1 cellular context compared by ENCODE assay signal in the genomic region with DNA sequence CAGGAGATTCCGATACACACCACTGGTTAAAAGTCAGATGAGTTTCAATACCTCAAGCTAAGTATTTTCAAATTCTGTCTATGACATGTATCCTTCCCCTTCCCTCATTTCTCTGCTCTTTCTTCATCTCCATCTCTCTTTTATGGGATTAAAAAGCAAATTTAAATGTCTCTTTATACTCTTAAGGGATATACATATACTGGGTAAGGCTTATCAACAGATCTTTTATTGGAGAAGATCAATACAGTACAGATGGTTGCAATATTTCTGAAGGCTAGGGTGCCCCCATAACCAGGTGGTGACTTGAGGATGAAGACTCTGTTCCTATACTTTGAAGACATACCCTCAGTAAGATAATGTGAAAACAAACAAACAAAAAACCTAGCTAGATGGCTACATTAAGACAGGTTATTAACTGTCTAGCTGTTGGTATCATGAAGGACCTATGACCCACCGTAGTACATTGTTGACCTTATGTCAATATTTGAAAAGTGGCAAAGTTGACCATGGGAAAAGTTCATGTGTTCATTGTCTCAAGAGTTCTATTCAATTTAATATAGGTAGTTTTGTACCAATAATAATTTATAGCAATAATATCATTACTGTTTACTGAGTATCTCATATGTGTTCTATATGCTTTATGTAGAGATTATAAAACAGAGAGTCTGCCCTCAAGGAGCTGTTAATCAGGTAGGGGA.
TF ChIP-seq lines count a peak whose summit lies in the region.

No MANE protein-coding gene starts in this region.

TF ChIP-seq in HepG2, 621 proteins besides CTCF, POLR2A, EP300 and RAD21 (continued from another document and continues in another):
- TF ChIP-seq, protein P1, sequence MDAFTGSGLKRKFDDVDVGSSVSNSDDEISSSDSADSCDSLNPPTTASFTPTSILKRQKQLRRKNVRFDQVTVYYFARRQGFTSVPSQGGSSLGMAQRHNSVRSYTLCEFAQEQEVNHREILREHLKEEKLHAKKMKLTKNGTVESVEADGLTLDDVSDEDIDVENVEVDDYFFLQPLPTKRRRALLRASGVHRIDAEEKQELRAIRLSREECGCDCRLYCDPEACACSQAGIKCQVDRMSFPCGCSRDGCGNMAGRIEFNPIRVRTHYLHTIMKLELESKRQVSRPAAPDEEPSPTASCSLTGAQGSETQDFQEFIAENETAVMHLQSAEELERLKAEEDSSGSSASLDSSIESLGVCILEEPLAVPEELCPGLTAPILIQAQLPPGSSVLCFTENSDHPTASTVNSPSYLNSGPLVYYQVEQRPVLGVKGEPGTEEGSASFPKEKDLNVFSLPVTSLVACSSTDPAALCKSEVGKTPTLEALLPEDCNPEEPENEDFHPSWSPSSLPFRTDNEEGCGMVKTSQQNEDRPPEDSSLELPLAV (CRISPR knock-in tag; conservative IDR thresholded peaks at IDR 0.05; ENCODE audit: low read depth): no peak
- TF ChIP-seq KLF12 (CRISPR knock-in tag; IDR thresholded peaks at IDR 0.05; ENCODE audit: borderline replicate concordance) (no peak), ZNF331 (CRISPR knock-in tag; IDR thresholded peaks at IDR 0.05) (peak; percentile 51; the same call in 1 of the 2 replicates), ZNF713 (CRISPR knock-in tag; IDR thresholded peaks at IDR 0.05) (no peak), ZNF552 (CRISPR knock-in tag; IDR thresholded peaks at IDR 0.05; ENCODE audit: borderline replicate concordance) (no peak), ZKSCAN1 (IDR thresholded peaks at IDR 0.05; ENCODE audit: low read length) (no peak), ZNF790 (CRISPR knock-in tag; IDR thresholded peaks at IDR 0.05; ENCODE audit: borderline replicate concordance) (no peak), SALL2 (CRISPR knock-in tag; IDR thresholded peaks at IDR 0.05) (no peak), ELF3 (CRISPR knock-in tag; IDR thresholded peaks at IDR 0.05) (no peak), TCF7L2 (IDR thresholded peaks at IDR 0.05; ENCODE audit: low read depth, low read length) (no peak), SMC3 (IDR thresholded peaks at IDR 0.05; ENCODE audit: low read length) (no peak), ZNF264 (CRISPR knock-in tag; IDR thresholded peaks at IDR 0.05) (no peak), NCOA2 (CRISPR knock-in tag; IDR thresholded peaks at IDR 0.05) (peak; percentile 60; the same call in 1 of the 2 replicates), ZNF550 (CRISPR knock-in tag; IDR thresholded peaks at IDR 0.05; ENCODE audit: borderline replicate concordance) (no peak), ZNF564 (CRISPR knock-in tag; IDR thresholded peaks at IDR 0.05) (no peak), ATAD3A (CRISPR knock-in tag; IDR thresholded peaks at IDR 0.05) (no peak), ZNF788 (CRISPR knock-in tag; IDR thresholded peaks at IDR 0.05; ENCODE audit: borderline replicate concordance) (no peak), ZNF30 (CRISPR knock-in tag; IDR thresholded peaks at IDR 0.05) (no peak), HNRNPL (IDR thresholded peaks at IDR 0.05; ENCODE audit: low read depth, low read length) (no peak), PAX8 (CRISPR knock-in tag; IDR thresholded peaks at IDR 0.05; ENCODE audit: borderline replicate concordance) (no peak), POGZ (CRISPR knock-in tag; IDR thresholded peaks at IDR 0.05) (peak; percentile 75), SMYD3 (CRISPR knock-in tag; IDR thresholded peaks at IDR 0.05) (no peak), TAF15 (IDR thresholded peaks at IDR 0.05; ENCODE audit: low read depth, low read length, poor library complexity, severe bottlenecking) (no peak), MIXL1 (CRISPR knock-in tag; IDR thresholded peaks at IDR 0.05) (peak; percentile 33; the same call in 1 of the 2 replicates), ZNF644 (CRISPR knock-in tag; IDR thresholded peaks at IDR 0.05; ENCODE audit: low read depth) (peak; percentile 79), NFE2 (CRISPR knock-in tag; IDR thresholded peaks at IDR 0.05) (no peak), PLRG1 (conservative IDR thresholded peaks at IDR 0.05) (no peak), SRSF9 (IDR thresholded peaks at IDR 0.05; ENCODE audit: borderline replicate concordance, insufficient read depth, low read depth, low read length, poor library complexity, severe bottlenecking) (no peak), ARHGAP35 (CRISPR knock-in tag; IDR thresholded peaks at IDR 0.05; ENCODE audit: borderline replicate concordance) (no peak), ZNF652 (CRISPR knock-in tag; IDR thresholded peaks at IDR 0.05; ENCODE audit: borderline replicate concordance, low read depth) (no peak), ELF4 (CRISPR knock-in tag; IDR thresholded peaks at IDR 0.05; ENCODE audit: borderline replicate concordance) (no peak), FOXO1 (CRISPR knock-in tag; IDR thresholded peaks at IDR 0.05) (no peak; the same call in 1 of the 2 replicates), NR2F6 (IDR thresholded peaks at IDR 0.05) (peak; percentile 93), NR2F6 (CRISPR knock-in tag; IDR thresholded peaks at IDR 0.05) (peak; percentile 88), KLF13 (CRISPR knock-in tag; IDR thresholded peaks at IDR 0.05) (no peak), SIN3A (IDR thresholded peaks at IDR 0.05; ENCODE audit: borderline replicate concordance, low read depth, low read length) (no peak), HNF4A (CRISPR knock-in tag; IDR thresholded peaks at IDR 0.05) (peak; percentile 27; the same call in 1 of the 2 replicates), YEATS4 (CRISPR knock-in tag; IDR thresholded peaks at IDR 0.05; ENCODE audit: borderline replicate concordance) (no peak), ZSCAN20 (CRISPR knock-in tag; IDR thresholded peaks at IDR 0.05; ENCODE audit: borderline replicate concordance) (no peak), CCAR2 (optimal IDR thresholded peaks at IDR 0.05; ENCODE audit: low read depth, low read length) (no peak), HMG20B (CRISPR knock-in tag; conservative IDR thresholded peaks at IDR 0.05) (no peak), SOX13 (IDR thresholded peaks at IDR 0.05) (no peak), SOX13 (CRISPR knock-in tag; conservative IDR thresholded peaks at IDR 0.05 in 1 of 2, IDR thresholded peaks at IDR 0.05 in 1 of 2) (peak in 1 of 2 experiments; percentile 88; a peak in 2 of 4 replicates), ATF7-NPFF (CRISPR knock-in tag; IDR thresholded peaks at IDR 0.05; ENCODE audit: low read depth) (no peak), ZNF180 (CRISPR knock-in tag; IDR thresholded peaks at IDR 0.05; ENCODE audit: borderline replicate concordance, low read depth) (no peak), TMF1 (CRISPR knock-in tag; IDR thresholded peaks at IDR 0.05; ENCODE audit: low read depth) (no peak), ZNF343 (CRISPR knock-in tag; IDR thresholded peaks at IDR 0.05) (no peak), FOXK2 (IDR thresholded peaks at IDR 0.05) (no peak)
- TF ChIP-seq, protein P2, sequence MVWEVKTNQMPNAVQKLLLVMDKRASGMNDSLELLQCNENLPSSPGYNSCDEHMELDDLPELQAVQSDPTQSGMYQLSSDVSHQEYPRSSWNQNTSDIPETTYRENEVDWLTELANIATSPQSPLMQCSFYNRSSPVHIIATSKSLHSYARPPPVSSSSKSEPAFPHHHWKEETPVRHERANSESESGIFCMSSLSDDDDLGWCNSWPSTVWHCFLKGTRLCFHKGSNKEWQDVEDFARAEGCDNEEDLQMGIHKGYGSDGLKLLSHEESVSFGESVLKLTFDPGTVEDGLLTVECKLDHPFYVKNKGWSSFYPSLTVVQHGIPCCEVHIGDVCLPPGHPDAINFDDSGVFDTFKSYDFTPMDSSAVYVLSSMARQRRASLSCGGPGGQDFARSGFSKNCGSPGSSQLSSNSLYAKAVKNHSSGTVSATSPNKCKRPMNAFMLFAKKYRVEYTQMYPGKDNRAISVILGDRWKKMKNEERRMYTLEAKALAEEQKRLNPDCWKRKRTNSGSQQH (CRISPR knock-in tag; IDR thresholded peaks at IDR 0.05; ENCODE audit: low read depth): no peak
- TF ChIP-seq, protein P3, sequence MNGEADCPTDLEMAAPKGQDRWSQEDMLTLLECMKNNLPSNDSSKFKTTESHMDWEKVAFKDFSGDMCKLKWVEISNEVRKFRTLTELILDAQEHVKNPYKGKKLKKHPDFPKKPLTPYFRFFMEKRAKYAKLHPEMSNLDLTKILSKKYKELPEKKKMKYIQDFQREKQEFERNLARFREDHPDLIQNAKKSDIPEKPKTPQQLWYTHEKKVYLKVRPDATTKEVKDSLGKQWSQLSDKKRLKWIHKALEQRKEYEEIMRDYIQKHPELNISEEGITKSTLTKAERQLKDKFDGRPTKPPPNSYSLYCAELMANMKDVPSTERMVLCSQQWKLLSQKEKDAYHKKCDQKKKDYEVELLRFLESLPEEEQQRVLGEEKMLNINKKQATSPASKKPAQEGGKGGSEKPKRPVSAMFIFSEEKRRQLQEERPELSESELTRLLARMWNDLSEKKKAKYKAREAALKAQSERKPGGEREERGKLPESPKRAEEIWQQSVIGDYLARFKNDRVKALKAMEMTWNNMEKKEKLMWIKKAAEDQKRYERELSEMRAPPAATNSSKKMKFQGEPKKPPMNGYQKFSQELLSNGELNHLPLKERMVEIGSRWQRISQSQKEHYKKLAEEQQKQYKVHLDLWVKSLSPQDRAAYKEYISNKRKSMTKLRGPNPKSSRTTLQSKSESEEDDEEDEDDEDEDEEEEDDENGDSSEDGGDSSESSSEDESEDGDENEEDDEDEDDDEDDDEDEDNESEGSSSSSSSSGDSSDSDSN (CRISPR knock-in tag; IDR thresholded peaks at IDR 0.05): no peak
- TF ChIP-seq, protein P4, sequence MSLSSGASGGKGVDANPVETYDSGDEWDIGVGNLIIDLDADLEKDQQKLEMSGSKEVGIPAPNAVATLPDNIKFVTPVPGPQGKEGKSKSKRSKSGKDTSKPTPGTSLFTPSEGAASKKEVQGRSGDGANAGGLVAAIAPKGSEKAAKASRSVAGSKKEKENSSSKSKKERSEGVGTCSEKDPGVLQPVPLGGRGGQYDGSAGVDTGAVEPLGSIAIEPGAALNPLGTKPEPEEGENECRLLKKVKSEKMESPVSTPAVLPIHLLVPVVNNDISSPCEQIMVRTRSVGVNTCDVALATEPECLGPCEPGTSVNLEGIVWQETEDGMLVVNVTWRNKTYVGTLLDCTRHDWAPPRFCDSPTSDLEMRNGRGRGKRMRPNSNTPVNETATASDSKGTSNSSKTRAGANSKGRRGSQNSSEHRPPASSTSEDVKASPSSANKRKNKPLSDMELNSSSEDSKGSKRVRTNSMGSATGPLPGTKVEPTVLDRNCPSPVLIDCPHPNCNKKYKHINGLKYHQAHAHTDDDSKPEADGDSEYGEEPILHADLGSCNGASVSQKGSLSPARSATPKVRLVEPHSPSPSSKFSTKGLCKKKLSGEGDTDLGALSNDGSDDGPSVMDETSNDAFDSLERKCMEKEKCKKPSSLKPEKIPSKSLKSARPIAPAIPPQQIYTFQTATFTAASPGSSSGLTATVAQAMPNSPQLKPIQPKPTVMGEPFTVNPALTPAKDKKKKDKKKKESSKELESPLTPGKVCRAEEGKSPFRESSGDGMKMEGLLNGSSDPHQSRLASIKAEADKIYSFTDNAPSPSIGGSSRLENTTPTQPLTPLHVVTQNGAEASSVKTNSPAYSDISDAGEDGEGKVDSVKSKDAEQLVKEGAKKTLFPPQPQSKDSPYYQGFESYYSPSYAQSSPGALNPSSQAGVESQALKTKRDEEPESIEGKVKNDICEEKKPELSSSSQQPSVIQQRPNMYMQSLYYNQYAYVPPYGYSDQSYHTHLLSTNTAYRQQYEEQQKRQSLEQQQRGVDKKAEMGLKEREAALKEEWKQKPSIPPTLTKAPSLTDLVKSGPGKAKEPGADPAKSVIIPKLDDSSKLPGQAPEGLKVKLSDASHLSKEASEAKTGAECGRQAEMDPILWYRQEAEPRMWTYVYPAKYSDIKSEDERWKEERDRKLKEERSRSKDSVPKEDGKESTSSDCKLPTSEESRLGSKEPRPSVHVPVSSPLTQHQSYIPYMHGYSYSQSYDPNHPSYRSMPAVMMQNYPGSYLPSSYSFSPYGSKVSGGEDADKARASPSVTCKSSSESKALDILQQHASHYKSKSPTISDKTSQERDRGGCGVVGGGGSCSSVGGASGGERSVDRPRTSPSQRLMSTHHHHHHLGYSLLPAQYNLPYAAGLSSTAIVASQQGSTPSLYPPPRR (CRISPR knock-in tag; IDR thresholded peaks at IDR 0.05; ENCODE audit: borderline replicate concordance): peak; percentile 73
- TF ChIP-seq, protein P5, sequence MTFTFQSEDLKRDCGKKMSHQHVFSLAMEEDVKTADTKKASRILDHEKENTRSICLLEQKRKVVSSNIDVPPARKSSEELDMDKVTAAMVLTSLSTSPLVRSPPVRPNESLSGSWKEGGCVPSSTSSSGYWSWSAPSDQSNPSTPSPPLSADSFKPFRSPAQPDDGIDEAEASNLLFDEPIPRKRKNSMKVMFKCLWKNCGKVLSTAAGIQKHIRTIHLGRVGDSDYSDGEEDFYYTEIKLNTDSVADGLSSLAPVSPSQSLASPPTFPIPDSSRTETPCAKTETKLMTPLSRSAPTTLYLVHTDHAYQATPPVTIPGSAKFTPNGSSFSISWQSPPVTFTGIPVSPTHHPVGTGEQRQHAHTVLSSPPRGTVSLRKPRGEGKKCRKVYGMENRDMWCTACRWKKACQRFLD (CRISPR knock-in tag; IDR thresholded peaks at IDR 0.05; ENCODE audit: borderline replicate concordance): no peak
- TF ChIP-seq, protein P6, sequence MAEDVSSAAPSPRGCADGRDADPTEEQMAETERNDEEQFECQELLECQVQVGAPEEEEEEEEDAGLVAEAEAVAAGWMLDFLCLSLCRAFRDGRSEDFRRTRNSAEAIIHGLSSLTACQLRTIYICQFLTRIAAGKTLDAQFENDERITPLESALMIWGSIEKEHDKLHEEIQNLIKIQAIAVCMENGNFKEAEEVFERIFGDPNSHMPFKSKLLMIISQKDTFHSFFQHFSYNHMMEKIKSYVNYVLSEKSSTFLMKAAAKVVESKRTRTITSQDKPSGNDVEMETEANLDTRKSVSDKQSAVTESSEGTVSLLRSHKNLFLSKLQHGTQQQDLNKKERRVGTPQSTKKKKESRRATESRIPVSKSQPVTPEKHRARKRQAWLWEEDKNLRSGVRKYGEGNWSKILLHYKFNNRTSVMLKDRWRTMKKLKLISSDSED (CRISPR knock-in tag; IDR thresholded peaks at IDR 0.05): no peak
- TF ChIP-seq, protein P7, sequence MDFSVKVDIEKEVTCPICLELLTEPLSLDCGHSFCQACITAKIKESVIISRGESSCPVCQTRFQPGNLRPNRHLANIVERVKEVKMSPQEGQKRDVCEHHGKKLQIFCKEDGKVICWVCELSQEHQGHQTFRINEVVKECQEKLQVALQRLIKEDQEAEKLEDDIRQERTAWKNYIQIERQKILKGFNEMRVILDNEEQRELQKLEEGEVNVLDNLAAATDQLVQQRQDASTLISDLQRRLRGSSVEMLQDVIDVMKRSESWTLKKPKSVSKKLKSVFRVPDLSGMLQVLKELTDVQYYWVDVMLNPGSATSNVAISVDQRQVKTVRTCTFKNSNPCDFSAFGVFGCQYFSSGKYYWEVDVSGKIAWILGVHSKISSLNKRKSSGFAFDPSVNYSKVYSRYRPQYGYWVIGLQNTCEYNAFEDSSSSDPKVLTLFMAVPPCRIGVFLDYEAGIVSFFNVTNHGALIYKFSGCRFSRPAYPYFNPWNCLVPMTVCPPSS (IDR thresholded peaks at IDR 0.05): no peak
- TF ChIP-seq, protein P8, sequence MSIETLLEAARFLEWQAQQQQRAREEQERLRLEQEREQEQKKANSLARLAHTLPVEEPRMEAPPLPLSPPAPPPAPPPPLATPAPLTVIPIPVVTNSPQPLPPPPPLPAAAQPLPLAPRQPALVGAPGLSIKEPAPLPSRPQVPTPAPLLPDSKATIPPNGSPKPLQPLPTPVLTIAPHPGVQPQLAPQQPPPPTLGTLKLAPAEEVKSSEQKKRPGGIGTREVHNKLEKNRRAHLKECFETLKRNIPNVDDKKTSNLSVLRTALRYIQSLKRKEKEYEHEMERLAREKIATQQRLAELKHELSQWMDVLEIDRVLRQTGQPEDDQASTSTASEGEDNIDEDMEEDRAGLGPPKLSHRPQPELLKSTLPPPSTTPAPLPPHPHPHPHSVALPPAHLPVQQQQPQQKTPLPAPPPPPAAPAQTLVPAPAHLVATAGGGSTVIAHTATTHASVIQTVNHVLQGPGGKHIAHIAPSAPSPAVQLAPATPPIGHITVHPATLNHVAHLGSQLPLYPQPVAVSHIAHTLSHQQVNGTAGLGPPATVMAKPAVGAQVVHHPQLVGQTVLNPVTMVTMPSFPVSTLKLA (IDR thresholded peaks at IDR 0.05): no peak
